Comparison of ENCODE assay signal across 1 cellular context in the genomic region with DNA sequence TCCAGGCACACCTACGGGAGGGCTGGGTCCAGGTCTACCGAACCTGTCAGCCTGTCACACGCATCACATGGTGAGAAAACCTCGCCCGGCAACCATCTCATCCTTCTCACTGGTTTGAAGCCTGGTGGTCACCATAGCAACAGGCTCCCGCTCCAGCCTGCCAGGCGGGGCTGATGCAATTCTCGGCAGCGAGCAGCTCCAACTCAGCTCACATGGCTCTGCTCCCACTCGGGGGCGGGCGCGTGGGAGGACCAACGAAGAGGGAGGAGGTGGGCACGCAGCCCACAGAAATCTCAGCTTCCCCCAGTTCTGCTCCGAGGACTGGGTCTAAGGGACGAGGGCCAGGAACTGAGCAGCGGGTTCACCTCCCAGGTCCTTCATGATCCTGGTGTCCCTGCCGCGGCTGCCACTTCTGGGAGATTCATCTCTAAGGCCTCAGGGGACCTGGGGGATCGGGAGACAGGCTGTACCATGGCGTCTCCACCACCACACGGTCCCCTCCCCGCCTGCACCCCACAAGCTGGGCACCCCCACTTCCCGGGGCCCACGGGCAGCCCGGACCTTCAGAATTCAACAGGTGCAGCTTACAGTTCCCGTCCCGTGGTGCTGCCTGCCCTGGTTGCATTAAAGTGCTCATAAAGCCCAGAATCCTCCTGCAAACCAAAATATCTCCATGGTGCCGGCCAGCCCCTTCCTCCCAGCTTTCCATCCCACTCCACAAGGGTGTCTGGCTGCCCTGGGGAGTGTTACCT.
TF ChIP-seq lines count a peak whose summit lies in the region.

No MANE protein-coding gene starts in this region.

TF ChIP-seq in HCT116, 20 proteins besides CTCF, POLR2A, EP300 and RAD21:
- TF ChIP-seq, protein P1, sequence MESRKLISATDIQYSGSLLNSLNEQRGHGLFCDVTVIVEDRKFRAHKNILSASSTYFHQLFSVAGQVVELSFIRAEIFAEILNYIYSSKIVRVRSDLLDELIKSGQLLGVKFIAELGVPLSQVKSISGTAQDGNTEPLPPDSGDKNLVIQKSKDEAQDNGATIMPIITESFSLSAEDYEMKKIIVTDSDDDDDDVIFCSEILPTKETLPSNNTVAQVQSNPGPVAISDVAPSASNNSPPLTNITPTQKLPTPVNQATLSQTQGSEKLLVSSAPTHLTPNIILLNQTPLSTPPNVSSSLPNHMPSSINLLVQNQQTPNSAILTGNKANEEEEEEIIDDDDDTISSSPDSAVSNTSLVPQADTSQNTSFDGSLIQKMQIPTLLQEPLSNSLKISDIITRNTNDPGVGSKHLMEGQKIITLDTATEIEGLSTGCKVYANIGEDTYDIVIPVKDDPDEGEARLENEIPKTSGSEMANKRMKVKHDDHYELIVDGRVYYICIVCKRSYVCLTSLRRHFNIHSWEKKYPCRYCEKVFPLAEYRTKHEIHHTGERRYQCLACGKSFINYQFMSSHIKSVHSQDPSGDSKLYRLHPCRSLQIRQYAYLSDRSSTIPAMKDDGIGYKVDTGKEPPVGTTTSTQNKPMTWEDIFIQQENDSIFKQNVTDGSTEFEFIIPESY (IDR thresholded peaks at IDR 0.05; ENCODE audit: extremely low read depth, insufficient replicate concordance, low read length) = no peak
- TF ChIP-seq, protein P2, sequence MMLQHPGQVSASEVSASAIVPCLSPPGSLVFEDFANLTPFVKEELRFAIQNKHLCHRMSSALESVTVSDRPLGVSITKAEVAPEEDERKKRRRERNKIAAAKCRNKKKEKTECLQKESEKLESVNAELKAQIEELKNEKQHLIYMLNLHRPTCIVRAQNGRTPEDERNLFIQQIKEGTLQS (IDR thresholded peaks at IDR 0.05) = no peak
- no peak for TF ChIP-seq JUND (IDR thresholded peaks at IDR 0.05)
